ENCODE assay signal across 8 cellular contexts in genomic region chr15:84658080-84658787, GRCh38. TPM values are rescaled to one million over a fixed set of nuclear protein-coding genes. Genes with fewer than 3 reads are reported as not detected.
A peak's percentile ranks its signal among the peaks of the same experiment; 100 is the strongest.
DNase-seq lines count a peak whose midpoint lies in the region; ATAC-seq lines count a peak whose summit lies in the region.

TSS of gene NMB (minus strand) at chr15:84658199. CDS start at chr15:84658152, 47 bp downstream.

- ATAC-seq in GM18873 (IDR thresholded peaks at IDR 0.05; ENCODE audit: low FRiP score, unreplicated experiment) (peak; percentile 50), HG03135 (IDR thresholded peaks at IDR 0.05; ENCODE audit: unreplicated experiment) (peak; percentile 54)

- DNase-seq in AG08396 (ENCODE audit: low spot score) (peak; percentile 89), NCI-H345 (lab: John Stamatoyannopoulos, UW) (peak; percentile 69), cerebellum (ENCODE audit: low spot score) (peak; percentile 72), kidney tubule cell (ENCODE audit: low spot score) (peak; percentile 84)
- peak; percentile 63 to 72 for DNase-seq in activated CD4-positive, alpha-beta T cell treated with anti-CD3 and anti-CD28 coated beads for 24 hours (ENCODE audit: low read depth in 2 of 2)
- DNase-seq in stimulated activated CD4-positive, alpha-beta T cell treated with anti-CD3 and anti-CD28 coated beads, Interleukin-1b, Interleukin-23, amount 100 ng/mL, for 24 hours (ENCODE audit: low read depth in 4 of 4, low spot score in 1 of 4), result peak in 3 of 4 experiments; percentile 45 to 82 (median 76)

RNA-seq across cellular contexts. Expression of gene NMB, which starts in this region (rescaled TPM):
- 2.3 TPM for total RNA-seq in cerebellum

Comparison
In these comparisons a context has a peak if more than half of its experiments do, and no peak if none do; other contexts are left out.
1. Peak in every context shown above with its lines: DNase-seq and ATAC-seq.